ENCODE assay signal across 13 cellular contexts in the genomic region with DNA sequence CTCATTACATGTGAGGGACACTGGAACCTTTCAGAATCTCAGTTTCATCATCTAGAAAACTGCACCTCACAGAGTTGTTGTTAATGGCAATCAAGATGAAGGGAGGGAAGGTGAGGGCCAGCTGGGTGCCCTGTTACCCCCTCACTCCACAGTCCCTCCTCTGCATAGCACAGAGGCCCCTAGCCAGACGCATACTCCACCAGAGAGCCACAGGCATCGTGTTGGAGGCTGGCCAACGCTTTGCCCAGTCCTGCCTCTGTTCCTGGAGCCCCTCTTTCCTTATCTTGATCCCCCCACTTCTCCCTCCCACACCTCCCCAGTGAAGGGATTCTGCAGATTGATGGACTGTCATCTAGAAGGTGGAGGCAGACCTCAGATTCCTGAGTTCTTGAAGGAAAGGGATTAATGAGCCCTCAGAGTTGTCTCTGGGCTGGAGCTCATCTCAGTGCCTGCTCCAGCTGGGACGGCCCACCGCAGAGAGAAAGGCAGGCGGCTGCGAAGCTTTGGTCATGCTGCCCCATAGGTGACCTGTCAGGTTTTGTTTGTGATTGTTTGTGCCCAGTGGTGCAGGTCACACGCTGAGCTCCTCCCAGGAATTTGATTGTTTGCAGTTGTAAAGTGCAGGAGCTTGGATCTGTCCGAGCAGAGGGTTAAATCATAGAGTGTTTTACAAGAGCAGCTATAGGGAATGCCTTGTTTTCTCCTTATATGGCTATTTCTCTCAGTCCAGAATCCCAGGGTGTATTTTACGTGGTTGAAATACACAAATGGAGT.
DNase-seq lines count a peak whose midpoint lies in the region; ATAC-seq and TF ChIP-seq lines count a peak whose summit lies in the region.
"Had no signal": no experiment of that assay in that cellular context is flagged by ENCODE, and none has a peak within 500 bp of the region (broad histone marks: within the 10 kb centered on the region; RNA-seq: fewer than 3 reads in every experiment).

No MANE protein-coding gene starts in this region.

- no peak overlapping the region for H3K9ac ChIP-seq in HUES48 (ENCODE audit: low read depth, low read length)
- no peak overlapping the region for H3K9ac ChIP-seq in muscle layer of colon (ENCODE audit: low read length)

- DNase-seq in BE2C (peak; percentile 23), cerebellar cortex (ENCODE audit: low spot score) (peak; percentile 4), left ventricle myocardium superior (no peak), NCI-H69 (lab: John Stamatoyannopoulos, UW) (no peak)
- no peak for DNase-seq in activated effector memory CD4-positive, alpha-beta T cell treated with anti-CD3 and anti-CD28 coated beads, Interleukin-2, amount 50 U/mL, for 16 hours
- DNase-seq: DND-41; NCI-H187 treated with DMSO at 0.1 percent for 48 hours; stimulated activated CD4-positive, alpha-beta T cell treated with anti-CD3 and anti-CD28 coated beads, Interleukin-4, amount 100 ng/mL, for 1 hour; T-helper 17 cell had no signal

- no peaks in the 10 kb centered on the region for H3K36me3 ChIP-seq in BE2C
- H3K36me3 ChIP-seq in HUES48 (ENCODE audit: control insufficient read depth, insufficient read depth, low read length), result no peaks in the 10 kb centered on the region
- H3K36me3 ChIP-seq in muscle layer of colon (ENCODE audit: insufficient read depth, low read length), result no peaks in the 10 kb centered on the region
- H3K36me3 ChIP-seq: adrenal gland had no signal

- no peaks in the 10 kb centered on the region for H3K9me3 ChIP-seq in BE2C
- H3K9me3 ChIP-seq in HUES48 (ENCODE audit: control insufficient read depth, insufficient read depth, low read length), result no peaks in the 10 kb centered on the region
- no peaks in the 10 kb centered on the region for H3K9me3 ChIP-seq in muscle layer of colon (ENCODE audit: low read length)

- H3K27ac ChIP-seq in HUES48 (ENCODE audit: low read depth, low read length) (peak overlapping the region; percentile 64), muscle layer of colon (ENCODE audit: low read depth, low read length) (peak overlapping the region; percentile 59)
- H3K27ac ChIP-seq: adrenal gland had no signal

- H3K27me3 ChIP-seq in BE2C (no peaks in the 10 kb centered on the region), HUES48 (ENCODE audit: control insufficient read depth, insufficient read depth, low read length) (no peaks in the 10 kb centered on the region), muscle layer of colon (ENCODE audit: control insufficient read depth in 1 of 2, insufficient read depth in 2 of 2, low read length in 2 of 2) (no peaks in the 10 kb centered on the region)
- H3K27me3 ChIP-seq: adrenal gland had no signal

- intact Hi-C loops in left ventricle myocardium superior (cut with micrococcal nuclease), result no loop called here

- ATAC-seq in left ventricle myocardium superior (no peak), GM19452 (IDR thresholded peaks at IDR 0.05; ENCODE audit: unreplicated experiment) (no peak)
- ATAC-seq: T-helper 17 cell had no signal

- TF ChIP-seq CTCF in BE2C (IDR thresholded peaks at IDR 0.05; ENCODE audit: low read depth, low read length), result no peak

- H3K4me3 ChIP-seq in BE2C (ENCODE audit: low read depth, low read length), result no peak overlapping the region
- no peak overlapping the region for H3K4me3 ChIP-seq in HUES48 (ENCODE audit: low read depth, low read length)
- H3K4me3 ChIP-seq in muscle layer of colon (ENCODE audit: low read depth in 1 of 2, low read length in 2 of 2), result no peak overlapping the region
- H3K4me3 ChIP-seq: adrenal gland had no signal

- H3K4me1 ChIP-seq in BE2C (no peaks in the 10 kb centered on the region), HUES48 (ENCODE audit: control insufficient read depth, insufficient read depth, low read length) (peaks cover 26% of the 10 kb centered on the region), muscle layer of colon (ENCODE audit: insufficient read depth, low read length) (peaks cover 25% of the 10 kb centered on the region)
- H3K4me1 ChIP-seq: adrenal gland had no signal

Comparison
In these comparisons a context has a peak if more than half of its experiments do, and no peak if none do; other contexts are left out.
1. DNase-seq: peak in BE2C (single experiment) and cerebellar cortex (single experiment); none in activated effector memory CD4-positive, alpha-beta T cell treated with anti-CD3 and anti-CD28 coated beads, Interleukin-2, amount 50 U/mL, for 16 hours (single experiment), left ventricle myocardium superior (single experiment) and NCI-H69 (single experiment).